In genomic region chr2:160920791-160921303, GRCh38 we compare ENCODE assay signal across 10 cellular contexts.
DNase-seq lines count a peak whose midpoint lies in the region; ATAC-seq, FAIRE-seq and TF ChIP-seq lines count a peak whose summit lies in the region.
"Had no signal": no experiment of that assay in that cellular context is flagged by ENCODE, and none has a peak within 500 bp of the region (broad histone marks: within the 10 kb centered on the region; RNA-seq: fewer than 3 reads in every experiment).

No MANE protein-coding gene starts in this region.

- TF ChIP-seq POLR2A in H54 (IDR thresholded peaks at IDR 0.05; ENCODE audit: low read depth, low read length) (no peak), lower leg skin (IDR thresholded peaks at IDR 0.05) (no peak), stomach (IDR thresholded peaks at IDR 0.05) (no peak)

- intact Hi-C loops in lower leg skin (cut with DNase I; ENCODE audit: low total_unique reads) = no loop called here
- intact Hi-C loops in stomach (cut with DNase I; ENCODE audit: low total_unique reads) = no loop called here

- no peaks in the 10 kb centered on the region for H3K27me3 ChIP-seq in stomach

- peak overlapping the region in 4 of 5 donors; percentile 26 to 68 (median 38) for H3K27ac ChIP-seq in stomach

- peaks cover 0 to 24% (median 6%) of the 10 kb centered on the region in 4 donors for H3K4me1 ChIP-seq in stomach

- no peaks in the 10 kb centered on the region for H3K36me3 ChIP-seq in stomach

- ATAC-seq in GM19452 (IDR thresholded peaks at IDR 0.05; ENCODE audit: unreplicated experiment) (no peak), GM19463 (IDR thresholded peaks at IDR 0.05; ENCODE audit: unreplicated experiment) (no peak), GM18861 (IDR thresholded peaks at IDR 0.05; ENCODE audit: unreplicated experiment) (no peak)

- no peaks in the 10 kb centered on the region for H3K9me3 ChIP-seq in stomach

- no peak for DNase-seq in H54 (ENCODE audit: insufficient read length, low spot score)
- DNase-seq in cardiac fibroblast (ENCODE audit: low read depth in 2 of 2) = peak; percentile 85 to 98
- peak; percentile 25 to 86 for DNase-seq in lower leg skin (ENCODE audit: low spot score in 2 of 2)
- DNase-seq in stomach = no peak
- DNase-seq in stimulated activated CD4-positive, alpha-beta T cell treated with anti-CD3 and anti-CD28 coated beads, Interleukin-15, amount 100 ng/mL, for 24 hours = no peak
- DNase-seq: DND-41, NCI-H524 had no signal

- WGBS in lower leg skin, 2 donors = 56 to 57% methylated on average over 8 of the region's 8 CpGs
- WGBS in stomach, 5 donors = 48 to 66% (median 61%) methylated on average over 8 of the region's 8 CpGs

- TF ChIP-seq CTCF in cardiac fibroblast (IDR thresholded peaks at IDR 0.05; ENCODE audit: low read depth, low read length) (no peak), lower leg skin (IDR thresholded peaks at IDR 0.05) (no peak), stomach (IDR thresholded peaks at IDR 0.05) (no peak)

- TF ChIP-seq EP300 in stomach (IDR thresholded peaks at IDR 0.05) = no peak

- H3K4me3 ChIP-seq in cardiac fibroblast (replicated peaks in 1 of 2; ENCODE audit: low read depth in 2 of 2, low read length in 2 of 2) (no peak overlapping the region), lower leg skin (ENCODE audit: low read depth, poor library complexity, severe bottlenecking) (no peak overlapping the region), stomach (no peak overlapping the region)

- peak; percentile 20 for FAIRE-seq in H54 (lab: Jason Lieb, UNC)

Comparison
In these comparisons a context has a peak if more than half of its experiments do, and no peak if none do; other contexts are left out.
1. DNase-seq: peak in cardiac fibroblast (2 of 2) and lower leg skin (2 of 2); none in H54 (single experiment), stomach (single experiment) and stimulated activated CD4-positive, alpha-beta T cell treated with anti-CD3 and anti-CD28 coated beads, Interleukin-15, amount 100 ng/mL, for 24 hours (single experiment).